14 cellular contexts compared by ENCODE assay signal in the genomic region with DNA sequence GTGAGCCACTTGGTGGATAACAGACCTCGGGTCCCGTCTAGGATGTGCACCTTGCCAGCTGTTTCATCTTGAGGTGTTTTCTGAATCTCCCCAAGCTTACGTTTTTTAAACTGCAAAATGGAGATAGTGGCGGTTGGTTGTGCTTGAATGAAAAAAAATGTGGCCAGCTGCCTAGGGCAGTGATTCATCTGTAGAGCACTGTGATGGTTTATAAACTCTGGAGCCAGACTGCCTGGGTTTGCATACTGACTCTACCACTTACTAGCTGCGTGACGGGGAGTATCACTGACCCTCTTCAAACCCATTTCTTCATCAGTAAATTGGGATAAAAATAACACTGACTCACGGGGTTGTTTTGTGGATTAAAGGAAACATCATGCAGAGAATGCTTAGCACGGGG.
DNase-seq lines count a peak whose midpoint lies in the region; ATAC-seq, FAIRE-seq and TF ChIP-seq lines count a peak whose summit lies in the region.
"Had no signal": no experiment of that assay in that cellular context is flagged by ENCODE, and none has a peak within 500 bp of the region (broad histone marks: within the 10 kb centered on the region; RNA-seq: fewer than 3 reads in every experiment).

No MANE protein-coding gene starts in this region.

- dilution Hi-C loops in keratinocyte (cut with MboI; ENCODE audit: extremely low pct_ligation_motif_present, low sequenced_read_pairs), result no loop called here

- no peaks in the 10 kb centered on the region for H3K79me2 ChIP-seq in keratinocyte (ENCODE audit: control insufficient read depth, insufficient read depth, low read length)

- no peak for TF ChIP-seq CTCF in HFFc6 (IDR thresholded peaks at IDR 0.05)
- no peak for TF ChIP-seq CTCF in keratinocyte (optimal IDR thresholded peaks at IDR 0.05 in 1 of 3, IDR thresholded peaks at IDR 0.05 in 1 of 3, conservative IDR thresholded peaks at IDR 0.05 in 1 of 3; ENCODE audit: extremely low read depth in 1 of 3, insufficient read depth in 2 of 3, low read length in 3 of 3)
- no peak for TF ChIP-seq CTCF in lower lobe of right lung (IDR thresholded peaks at IDR 0.05)

- H3K27ac ChIP-seq in keratinocyte (ENCODE audit: control insufficient read depth, insufficient read depth, low read length) (no peak overlapping the region), lower lobe of right lung (no peak overlapping the region)
- H3K27ac ChIP-seq: SJSA1 had no signal

- no peaks in the 10 kb centered on the region for H3K27me3 Mint-ChIP-seq in HFFc6 (ENCODE audit: insufficient read depth)
- H3K27me3 Mint-ChIP-seq: activated T-helper 17 cell treated with anti-CD3 and anti-CD28 coated beads, Interleukin-2, amount 50 U/mL, for 72 hours; B cell had no signal

- intact Hi-C loops in lower lobe of right lung (cut with DNase I), result no loop called here

- no peaks in the 10 kb centered on the region for H3K9me1 ChIP-seq in keratinocyte (ENCODE audit: control insufficient read depth, extremely low read depth, insufficient read depth, low read length)

- H3K27ac Mint-ChIP-seq in HFFc6, result no peak overlapping the region
- H3K27ac Mint-ChIP-seq: activated T-helper 17 cell treated with anti-CD3 and anti-CD28 coated beads, Interleukin-2, amount 50 U/mL, for 72 hours; B cell had no signal

- H3K9me3 ChIP-seq in keratinocyte (ENCODE audit: control insufficient read depth, low read depth, low read length) (no peaks in the 10 kb centered on the region), lower lobe of right lung (no peaks in the 10 kb centered on the region)
- H3K9me3 ChIP-seq: SJSA1, stomach had no signal

- H3K4me3 ChIP-seq in keratinocyte (ENCODE audit: control insufficient read depth in 2 of 3, extremely low read depth in 1 of 3, insufficient read depth in 2 of 3, low read depth in 1 of 3, low read length in 3 of 3) (no peak overlapping the region), lower lobe of right lung (no peak overlapping the region)
- H3K4me3 ChIP-seq: SJSA1, stomach had no signal

- peak overlapping the region; percentile 48 for H2AFZ ChIP-seq in keratinocyte (ENCODE audit: control insufficient read depth, low read length)

- no peaks in the 10 kb centered on the region for H3K36me3 ChIP-seq in keratinocyte (ENCODE audit: control insufficient read depth in 2 of 2, extremely low read depth in 1 of 2, insufficient read depth in 2 of 2, low read length in 2 of 2)
- H3K36me3 ChIP-seq in lower lobe of right lung, result no peaks in the 10 kb centered on the region
- H3K36me3 ChIP-seq: SJSA1, stomach had no signal

- H3K36me3 Mint-ChIP-seq in HFFc6 (ENCODE audit: low read depth), result no peaks in the 10 kb centered on the region

- no peak overlapping the region for H3K9ac ChIP-seq in keratinocyte (ENCODE audit: control insufficient read depth, extremely low read depth, insufficient read depth, low read length)

- H4K20me1 ChIP-seq in keratinocyte (ENCODE audit: control insufficient read depth, extremely low read depth, insufficient read depth, low read length), result no peaks in the 10 kb centered on the region

- peaks cover 19% of the 10 kb centered on the region for H3K9me3 Mint-ChIP-seq in HFFc6
- H3K9me3 Mint-ChIP-seq: activated T-helper 17 cell treated with anti-CD3 and anti-CD28 coated beads, Interleukin-2, amount 50 U/mL, for 72 hours had no signal

- H3K4me2 ChIP-seq in keratinocyte (ENCODE audit: control insufficient read depth, extremely low read depth, insufficient read depth, low read depth, low read length), result no peak overlapping the region

- H3K4me3 Mint-ChIP-seq in HFFc6, result no peak overlapping the region
- H3K4me3 Mint-ChIP-seq: activated T-helper 17 cell treated with anti-CD3 and anti-CD28 coated beads, Interleukin-2, amount 50 U/mL, for 72 hours; B cell had no signal

- H3K4me1 ChIP-seq in keratinocyte (ENCODE audit: control insufficient read depth, extremely low read depth, insufficient read depth, low read length) (peaks cover 6% of the 10 kb centered on the region), lower lobe of right lung (no peaks in the 10 kb centered on the region)
- H3K4me1 ChIP-seq: SJSA1 had no signal

- DNase-seq in DMS79 (lab: John Stamatoyannopoulos, UW), result peak; percentile 53
- DNase-seq in HFFc6, result peak; percentile 25
- peak; percentile 0 for DNase-seq in NCI-H526 treated with DMSO at 0.1 percent for 48 hours (lab: John Stamatoyannopoulos, UW)
- no peak for DNase-seq in keratinocyte (ENCODE audit: low read depth, low spot score)
- no peak for DNase-seq in middle frontal gyrus (ENCODE audit: extremely low spot score, low spot score)
- DNase-seq in lower lobe of right lung, result no peak
- no peak for DNase-seq in NCI-H1092 treated with DMSO at 0.1 percent for 48 hours (lab: John Stamatoyannopoulos, UW)
- no peak for DNase-seq in SK-N-DZ (ENCODE audit: low spot score)
- DNase-seq: activated CD4-positive, CD25-positive, alpha-beta regulatory T cell treated with anti-CD3 and anti-CD28 coated beads, Interleukin-2, amount 50 U/mL, for 72 hours; stomach had no signal

- H3K27me3 ChIP-seq in keratinocyte (ENCODE audit: control insufficient read depth, extremely low read depth, insufficient read depth, low read length) (no peaks in the 10 kb centered on the region), lower lobe of right lung (ENCODE audit: low read depth) (no peaks in the 10 kb centered on the region)
- H3K27me3 ChIP-seq: SJSA1, stomach had no signal

- no peaks in the 10 kb centered on the region for H3K4me1 Mint-ChIP-seq in HFFc6 (ENCODE audit: low read depth)

- no peak for FAIRE-seq in keratinocyte (lab: Jason Lieb, UNC)
- FAIRE-seq: G401.6 had no signal

- ATAC-seq in lower lobe of right lung, result no peak
- ATAC-seq: activated T-helper 17 cell treated with anti-CD3 and anti-CD28 coated beads, Interleukin-2, amount 50 U/mL, for 72 hours had no signal

Comparison
In these comparisons a context has a peak if more than half of its experiments do, and no peak if none do; other contexts are left out.
1. DNase-seq: peak in DMS79 (single experiment), HFFc6 (single experiment) and NCI-H526 treated with DMSO at 0.1 percent for 48 hours (single experiment); none in keratinocyte (single experiment), middle frontal gyrus (single experiment), lower lobe of right lung (single experiment), NCI-H1092 treated with DMSO at 0.1 percent for 48 hours (single experiment) and SK-N-DZ (single experiment).